8 cellular contexts compared by ENCODE assay signal in the genomic region with DNA sequence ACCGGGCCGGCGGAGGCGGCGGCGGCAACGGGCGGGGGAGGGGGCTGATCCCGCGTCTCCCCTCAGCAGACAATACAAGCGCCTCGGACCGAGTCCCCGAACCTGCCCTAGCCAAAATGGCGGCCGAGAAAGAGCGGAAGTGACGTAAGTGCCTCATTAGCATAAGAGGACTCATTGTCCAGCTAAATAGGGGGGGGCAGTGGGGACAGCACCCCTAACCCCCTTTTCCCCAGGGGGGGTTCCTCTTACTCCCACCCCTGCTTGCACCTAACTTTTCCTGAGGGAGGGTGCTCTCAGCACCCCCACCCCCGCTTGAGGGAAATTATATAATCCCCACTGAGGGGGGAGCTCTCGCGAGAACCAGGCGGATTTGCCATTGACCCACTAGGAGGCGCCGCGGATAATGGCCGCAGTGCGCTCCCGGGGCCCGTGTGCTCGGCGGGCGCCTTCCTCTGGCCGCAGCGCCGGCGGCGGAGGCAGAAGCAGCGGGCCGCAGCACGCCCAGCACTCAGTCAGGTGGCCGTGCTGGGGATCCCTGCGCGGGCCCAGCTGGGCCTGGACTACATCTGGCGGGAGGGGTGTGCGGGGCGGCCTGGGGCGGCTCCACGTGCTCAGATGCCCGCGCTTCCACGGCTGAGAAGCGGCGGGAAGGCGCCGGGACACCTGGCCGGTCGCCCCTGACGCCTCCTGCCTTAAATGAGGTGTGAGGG. TPM values are rescaled to one million over a fixed set of nuclear protein-coding genes. Genes with fewer than 3 reads are reported as not detected.
A peak's percentile ranks its signal among the peaks of the same experiment; 100 is the strongest.
DNase-seq lines count a peak whose midpoint lies in the region; ATAC-seq and TF ChIP-seq lines count a peak whose summit lies in the region.

TSS of gene ADNP (minus strand) at position 132 of the 710 bp plus-strand sequence. CDS start 27,441 bp downstream, outside the sequence.

- POLR2A ChIA-PET in activated CD4-positive, alpha-beta T cell treated with anti-CD3 and anti-CD28 coated beads, Interleukin-2, amount 10 ng/mL, durations not matched to agents 7 days and 5 days (lab: Charles Lee), result interaction anchor here (0.6 to 1.1 kb wide), 3 partner anchors 26 to 291 kb away, joined by 3 to 8 read pairs (median 3); partner anchors contain the start of gene BCAS4

- peaks cover 39% of the 10 kb centered on the region for H3K4me1 Mint-ChIP-seq in activated CD4-positive, alpha-beta T cell treated with anti-CD3 and anti-CD28 coated beads, Interleukin-2, amount 10 ng/mL, durations not matched to agents 7 days and 5 days

- H3K36me3 Mint-ChIP-seq in activated CD4-positive, alpha-beta T cell treated with anti-CD3 and anti-CD28 coated beads, Interleukin-2, amount 10 ng/mL, durations not matched to agents 7 days and 5 days (ENCODE audit: low read depth), result peaks cover 66% of the 10 kb centered on the region

- H3K9me3 Mint-ChIP-seq in activated CD4-positive, alpha-beta T cell treated with anti-CD3 and anti-CD28 coated beads, Interleukin-2, amount 10 ng/mL, durations not matched to agents 7 days and 5 days, result no peaks in the 10 kb centered on the region

- H3K4me3 Mint-ChIP-seq in activated CD4-positive, alpha-beta T cell treated with anti-CD3 and anti-CD28 coated beads, Interleukin-2, amount 10 ng/mL, durations not matched to agents 7 days and 5 days, result peak within 1 kb of the TSS; percentile 97

- H3K27ac Mint-ChIP-seq in activated CD4-positive, alpha-beta T cell treated with anti-CD3 and anti-CD28 coated beads, Interleukin-2, amount 10 ng/mL, durations not matched to agents 7 days and 5 days, result peak within 1 kb of the TSS; percentile 97

- CTCF ChIA-PET in activated CD4-positive, alpha-beta T cell treated with anti-CD3 and anti-CD28 coated beads, Interleukin-2, amount 10 ng/mL, durations not matched to agents 7 days and 5 days (lab: Charles Lee), result interaction anchor here (0.7 to 5.5 kb wide), 16 partner anchors 11 to 143 kb away, joined by 3 to 49 read pairs (median 5); partner anchors contain the start of genes BCAS4, DPM1 and MOCS3

- H3K27ac ChIP-seq in C4-2B, result peak within 1 kb of the TSS; percentile 95
- H3K27ac ChIP-seq in coronary artery, result peak within 1 kb of the TSS; percentile 98 to 100

- TF ChIP-seq CTCF in C4-2B (conservative IDR thresholded peaks at IDR 0.05), result peak; percentile 84
- TF ChIP-seq CTCF in coronary artery (IDR thresholded peaks at IDR 0.05), result peak; percentile 74

- H3K4me3 ChIP-seq in coronary artery, result peak within 1 kb of the TSS; percentile 93

- H3K27me3 Mint-ChIP-seq in activated CD4-positive, alpha-beta T cell treated with anti-CD3 and anti-CD28 coated beads, Interleukin-2, amount 10 ng/mL, durations not matched to agents 7 days and 5 days, result no peaks in the 10 kb centered on the region

- peak; percentile 93 for DNase-seq in NCI-H69 (lab: John Stamatoyannopoulos, UW)
- DNase-seq in activated CD4-positive, alpha-beta T cell treated with anti-CD3 and anti-CD28 coated beads, Interleukin-2, amount 10 ng/mL, durations not matched to agents 7 days and 5 days, result peak; percentile 90
- peak; percentile 93 for DNase-seq in coronary artery (ENCODE audit: low spot score)
- peak; percentile 98 for DNase-seq in left kidney (ENCODE audit: low read depth, low spot score)
- DNase-seq in stimulated activated CD4-positive, alpha-beta T cell treated with anti-CD3 and anti-CD28 coated beads, Interleukin-1b, Interleukin-23, amount 100 ng/mL, for 48 hours, result peak; percentile 87

- peak; percentile 56 for ATAC-seq in GM19351 (IDR thresholded peaks at IDR 0.05; ENCODE audit: unreplicated experiment)
- peak; percentile 65 for ATAC-seq in HG03521 (IDR thresholded peaks at IDR 0.05; ENCODE audit: unreplicated experiment)

RNA-seq across cellular contexts. Expression of gene ADNP, which starts in this region (rescaled TPM):
- 10 to 100 TPM; 70.7 to 90.4 TPM for total RNA-seq in activated CD4-positive, alpha-beta T cell treated with anti-CD3 and anti-CD28 coated beads, Interleukin-2, amount 10 ng/mL, durations not matched to agents 7 days and 5 days

Comparison
In these comparisons a context has a peak if more than half of its experiments do, and no peak if none do; other contexts are left out.
1. Peak in every context shown above with its lines: DNase-seq, ATAC-seq, H3K4me3 ChIP-seq and H3K27ac ChIP-seq.